ENCODE assay signal across 1 cellular context in genomic region chr9:16575878-16576245, GRCh38.
TF ChIP-seq lines count a peak whose summit lies in the region.

No MANE protein-coding gene starts in this region.

TF ChIP-seq in IMR-90, 13 proteins besides CTCF, POLR2A, EP300 and RAD21:
- TF ChIP-seq SMC3 (IDR thresholded peaks at IDR 0.05; ENCODE audit: low read depth, low read length) = no peak
- no peak for TF ChIP-seq USF2 (IDR thresholded peaks at IDR 0.05; ENCODE audit: low read depth, low read length)
- TF ChIP-seq MAZ (IDR thresholded peaks at IDR 0.05; ENCODE audit: borderline replicate concordance, low read depth, low read length) = no peak
- no peak for TF ChIP-seq RFX5 (IDR thresholded peaks at IDR 0.05; ENCODE audit: low read depth, low read length)
- no peak for TF ChIP-seq MAFK (IDR thresholded peaks at IDR 0.05; ENCODE audit: low read depth, low read length)
- TF ChIP-seq FOS (IDR thresholded peaks at IDR 0.05; ENCODE audit: low read depth, low read length) = no peak
- TF ChIP-seq ELK1 (IDR thresholded peaks at IDR 0.05; ENCODE audit: borderline replicate concordance, low read depth, low read length) = no peak
- no peak for TF ChIP-seq BHLHE40 (IDR thresholded peaks at IDR 0.05; ENCODE audit: low read depth, low read length)
- no peak for TF ChIP-seq RCOR1 (IDR thresholded peaks at IDR 0.05; ENCODE audit: insufficient replicate concordance, low read length)
- TF ChIP-seq NFE2L2 (IDR thresholded peaks at IDR 0.05; ENCODE audit: low read depth, low read length) = no peak
- no peak for TF ChIP-seq MXI1 (IDR thresholded peaks at IDR 0.05; ENCODE audit: borderline replicate concordance, low read depth, low read length)
- TF ChIP-seq CHD1 (IDR thresholded peaks at IDR 0.05; ENCODE audit: low read depth, low read length) = no peak
- no peak for TF ChIP-seq CEBPB (IDR thresholded peaks at IDR 0.05; ENCODE audit: low read depth, low read length)
TF ChIP-seq in IMR-90: peak in this region for 0.
